ENCODE assay signal across 1 cellular context in genomic region chr6:28402197-28402596, GRCh38.
A peak's percentile ranks its signal among the peaks of the same experiment; 100 is the strongest.
TF ChIP-seq lines count a peak whose summit lies in the region.

No MANE protein-coding gene starts in this region.

TF ChIP-seq in GM12878, 131 proteins besides CTCF, POLR2A, EP300 and RAD21:
- TF ChIP-seq USF2 (IDR thresholded peaks at IDR 0.05; ENCODE audit: borderline replicate concordance, low read depth, low read length) (no peak), TCF12 (IDR thresholded peaks at IDR 0.05; ENCODE audit: low read depth, low read length) (no peak), MYB (IDR thresholded peaks at IDR 0.05; ENCODE audit: borderline replicate concordance, low read depth, low read length) (no peak), JUNB (IDR thresholded peaks at IDR 0.05) (0 out of 2 replicates have a peak, but pooled peaks have one; percentile 17), TAF1 (IDR thresholded peaks at IDR 0.05; ENCODE audit: borderline replicate concordance, low read depth, low read length) (no peak), BMI1 (IDR thresholded peaks at IDR 0.05; ENCODE audit: borderline replicate concordance) (no peak), ZBTB33 (IDR thresholded peaks at IDR 0.05) (no peak), YBX1 (IDR thresholded peaks at IDR 0.05) (no peak), ZNF207 (IDR thresholded peaks at IDR 0.05; ENCODE audit: borderline replicate concordance) (no peak), PKNOX1 (IDR thresholded peaks at IDR 0.05) (0 out of 2 replicates have a peak, but pooled peaks have one; percentile 25), KLF5 (IDR thresholded peaks at IDR 0.05; ENCODE audit: partially characterized antibody) (no peak), ATF7 (IDR thresholded peaks at IDR 0.05; ENCODE audit: low read depth) (no peak), ZNF384 (IDR thresholded peaks at IDR 0.05; ENCODE audit: borderline replicate concordance, low read depth, low read length) (no peak), STAT3 (IDR thresholded peaks at IDR 0.05; ENCODE audit: low read depth, low read length) (no peak), STAT1 (conservative IDR thresholded peaks at IDR 0.05) (no peak)
